25 cellular contexts compared by ENCODE assay signal in the genomic region with DNA sequence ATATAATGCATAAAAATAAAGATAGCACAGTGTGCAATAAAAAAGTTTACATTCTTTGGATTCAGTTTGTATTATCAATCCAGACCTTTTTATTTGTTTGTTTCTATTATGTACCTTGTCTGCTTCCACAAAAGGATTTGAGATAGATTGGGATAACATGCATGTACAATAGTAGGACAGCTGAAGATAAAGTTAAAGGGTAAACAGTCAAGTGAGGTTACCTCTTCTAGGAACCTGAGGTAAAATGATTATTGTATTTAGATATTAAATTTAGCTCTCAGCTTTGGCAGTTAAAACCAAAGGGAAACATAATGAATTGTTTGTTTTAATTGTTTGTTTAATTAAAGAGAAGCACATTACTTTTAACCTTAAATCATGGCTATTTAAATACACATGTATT.
"Had no signal": no experiment of that assay in that cellular context is flagged by ENCODE, and none has a peak within 500 bp of the region (broad histone marks: within the 10 kb centered on the region; RNA-seq: fewer than 3 reads in every experiment).

No MANE protein-coding gene starts in this region.

- H3K27ac Mint-ChIP-seq: activated CD8-positive, alpha-beta T cell treated with anti-CD3 and anti-CD28 coated beads, Interleukin-2, amount 10 ng/mL, durations not matched to agents 7 days and 5 days; activated naive CD8-positive, alpha-beta T cell; activated T-cell treated with anti-CD3 and anti-CD28 coated beads, Interleukin-2, amount 50 U/mL, for 24 hours; activated T-helper 2 cell treated with anti-CD3 and anti-CD28 coated beads, Interferon-gamma antibody, Interleukin-2, Interleukin-4, amounts not matched to agents 10 μg/mL and 5 μg/mL and 100 μg/mL, durations not matched to agents 14 hours and 24 hours and 36 hours; nephron; progenitor cell of endocrine pancreas had no signal

- H3K36me3 ChIP-seq: adrenal gland, brain microvascular endothelial cell, thyroid gland, upper lobe of right lung, WERI-Rb-1 had no signal

- H3K27me3 Mint-ChIP-seq: activated naive CD8-positive, alpha-beta T cell; activated T-cell treated with anti-CD3 and anti-CD28 coated beads, Interleukin-2, amount 50 U/mL, for 24 hours had no signal

- H3K9me3 ChIP-seq: adrenal gland, thyroid gland, upper lobe of right lung had no signal

- H3K4me3 ChIP-seq: adrenal gland, ascending aorta, left ventricle myocardium inferior, thyroid gland, upper lobe of right lung had no signal

- H3K4me3 Mint-ChIP-seq: activated CD8-positive, alpha-beta T cell treated with anti-CD3 and anti-CD28 coated beads, Interleukin-2, amount 10 ng/mL, durations not matched to agents 7 days and 5 days; activated naive CD8-positive, alpha-beta T cell; activated T-cell treated with anti-CD3 and anti-CD28 coated beads, Interleukin-2, amount 50 U/mL, for 24 hours; nephron had no signal

- H3K27me3 ChIP-seq: adrenal gland, ascending aorta, brain microvascular endothelial cell, foreskin keratinocyte, thyroid gland, upper lobe of right lung had no signal

- H3K27ac ChIP-seq: adrenal gland, ascending aorta, brain microvascular endothelial cell, foreskin keratinocyte, left ventricle myocardium inferior, thyroid gland, upper lobe of right lung, WERI-Rb-1 had no signal

- DNase-seq: activated CD4-positive, alpha-beta T cell treated with anti-CD3 and anti-CD28 coated beads for 1 hour; activated CD4-positive, alpha-beta T cell treated with anti-CD3 and anti-CD28 coated beads, Interleukin-2, amount 50 U/mL, for 1 hour; activated CD8-positive, alpha-beta T cell treated with anti-CD3 and anti-CD28 coated beads, Interleukin-2, amount 10 ng/mL, durations not matched to agents 7 days and 5 days; activated naive CD4-positive, alpha-beta T cell; activated T-cell treated with anti-CD3 and anti-CD28 coated beads, Interleukin-2, amount 50 U/mL, for 24 hours; adrenal gland; brain microvascular endothelial cell; central memory CD4-positive, alpha-beta T cell; dermis blood vessel endothelial cell; effector CD8-positive, alpha-beta T cell; foreskin keratinocyte; left ventricle myocardium inferior; midbrain; retina; stimulated activated CD4-positive, alpha-beta T cell treated with anti-CD3 and anti-CD28 coated beads, Interleukin-2, amount 100 ng/mL, for 48 hours; stimulated activated CD8-positive, alpha-beta memory T cell treated with anti-CD3 and anti-CD28 coated beads, Interleukin-4, amount 100 ng/mL, for 48 hours; stimulated activated naive CD8-positive, alpha-beta T cell treated with anti-CD3 and anti-CD28 coated beads, Interleukin-15, Interleukin-2, amounts not matched to agents 100 U/mL and 50 U/mL, for 24 hours; thyroid gland; upper lobe of right lung; WERI-Rb-1 had no signal
